Comparison of ENCODE assay signal across 13 cellular contexts in genomic region chr10:123558651-123559050, GRCh38.
DNase-seq lines count a peak whose midpoint lies in the region; ATAC-seq, FAIRE-seq and TF ChIP-seq lines count a peak whose summit lies in the region.
"Had no signal": no experiment of that assay in that cellular context is flagged by ENCODE, and none has a peak within 500 bp of the region (broad histone marks: within the 10 kb centered on the region; RNA-seq: fewer than 3 reads in every experiment).

No MANE protein-coding gene starts in this region.

- no peak overlapping the region for H3K4me3 ChIP-seq in KMS-11 (IDR thresholded peaks at IDR 0.05; ENCODE audit: insufficient read depth, low read depth, low read length)
- H3K4me3 ChIP-seq in GM12878, result no peak overlapping the region
- H3K4me3 ChIP-seq in suprapubic skin, result no peak overlapping the region
- H3K4me3 ChIP-seq in upper lobe of right lung, result no peak overlapping the region
- H3K4me3 ChIP-seq: SK-N-MC, transverse colon had no signal

- FAIRE-seq in GM12878 (lab: Jason Lieb, UNC), result no peak

- H3K4me2 ChIP-seq in KMS-11 (no peak overlapping the region), GM12878 (ENCODE audit: control insufficient read depth, insufficient read depth) (no peak overlapping the region)

- SMC1A ChIA-PET in GM12878 (lab: Charles Lee; ENCODE audit: uncharacterized antibody, unreplicated experiment), result interaction anchor here (0.7 to 2.2 kb wide), 11 partner anchors 35 to 536 kb away, joined by 3 to 10 read pairs (median 4); no protein-coding TSS in a partner anchor

- POLR2A ChIA-PET in GM12878 (lab: Charles Lee), result no interaction called here

- no peaks in the 10 kb centered on the region for H3K9me3 ChIP-seq in GM12878 (replicated peaks; ENCODE audit: control insufficient read depth, insufficient read depth, low read length)
- H3K9me3 ChIP-seq in suprapubic skin, result no peaks in the 10 kb centered on the region
- H3K9me3 ChIP-seq in upper lobe of right lung, result no peaks in the 10 kb centered on the region
- H3K9me3 ChIP-seq: BE2C, transverse colon had no signal

- 70% methylated on average over 17 of the region's 17 CpGs for WGBS in GM12878 (ENCODE audit: insufficient coverage, insufficient replicate concordance, low lambda C conversion rate, missing lambda C conversion rate)
- whole genome bisulfite sequencing in suprapubic skin, result 64% methylated on average over 13 of the region's 17 CpGs

- H3K9ac ChIP-seq in KMS-11 (no peak overlapping the region), GM12878 (ENCODE audit: control insufficient read depth, insufficient read depth, low read length) (no peak overlapping the region)

- intact Hi-C loops in GM12878 (cut with micrococcal nuclease; ENCODE audit: unreplicated experiment) (loop anchor here (1.0 to 2.0 kb wide), 3 partner anchors 334 to 515 kb away; no protein-coding TSS in a partner anchor), upper lobe of right lung (cut with DNase I) (no loop called here)

- no TSS peak for BruUV-seq in GM12878 (replicated peaks; lab: Mats Ljungman, UMichigan)

- H2AFZ ChIP-seq in KMS-11 (ENCODE audit: low read depth) (peak overlapping the region; percentile 35), GM12878 (ENCODE audit: control insufficient read depth, low read depth, low read length) (no peak overlapping the region)

- no peak for TF ChIP-seq EP300 in GM12878 (IDR thresholded peaks at IDR 0.05; ENCODE audit: borderline replicate concordance in 1 of 2, control insufficient read depth in 1 of 2, low read depth in 2 of 2, low read length in 2 of 2)
- TF ChIP-seq EP300 in suprapubic skin (IDR thresholded peaks at IDR 0.05), result no peak

- H4K20me1 ChIP-seq in KMS-11 (ENCODE audit: insufficient read depth), result no peaks in the 10 kb centered on the region
- H4K20me1 ChIP-seq in GM12878 (ENCODE audit: control insufficient read depth, insufficient read depth), result no peaks in the 10 kb centered on the region

- H3K27ac ChIP-seq in KMS-11 (no peak overlapping the region), GM12878 (ENCODE audit: control insufficient read depth, insufficient read depth) (peak overlapping the region; percentile 18; the same call in 1 of the 2 replicates), layer of hippocampus (ENCODE audit: low read depth, low read length) (peak overlapping the region; percentile 91), suprapubic skin (no peak overlapping the region), upper lobe of right lung (no peak overlapping the region)
- H3K27ac ChIP-seq: SK-N-MC, transverse colon had no signal

- TF ChIP-seq CTCF in KMS-11 (conservative IDR thresholded peaks at IDR 0.05; ENCODE audit: low read depth, low read length), result no peak
- TF ChIP-seq CTCF in GM12878 (IDR thresholded peaks at IDR 0.05 in 2 of 3, conservative IDR thresholded peaks at IDR 0.05 in 1 of 3; ENCODE audit: control insufficient read depth in 2 of 3, extremely low read depth in 1 of 3, insufficient read depth in 1 of 3, low read depth in 3 of 3, low read length in 3 of 3), result no peak
- no peak for TF ChIP-seq CTCF in suprapubic skin (IDR thresholded peaks at IDR 0.05)
- no peak for TF ChIP-seq CTCF in upper lobe of right lung (IDR thresholded peaks at IDR 0.05)

- DNase-seq in GM12878 (ENCODE audit: low read depth, low spot score), result no peak
- peak; percentile 50 to 52 for DNase-seq in suprapubic skin (ENCODE audit: low spot score in 2 of 2)
- DNase-seq in upper lobe of right lung, result no peak
- no peak for DNase-seq in NCI-H774 (lab: John Stamatoyannopoulos, UW)
- DNase-seq: NCI-H1694; NK-92 treated with Interleukin-12 subunit alpha and Interleukin-12 subunit beta, amount 100 ng/mL, for 24 hours had no signal

- CTCF ChIA-PET in GM12878 (lab: Yijun Ruan, JAX), result interaction anchor here (0.6 to 3.5 kb wide), 16 partner anchors 14 to 909 kb away, joined by 3 to 42 read pairs (median 3); partner anchors contain the start of gene BUB3

- RAD21 ChIA-PET in GM12878 (lab: Charles Lee; ENCODE audit: unreplicated experiment), result interaction anchor here (0.8 to 2.8 kb wide), 7 partner anchors 167 to 516 kb away, joined by 3 to 20 read pairs (median 5); partner anchors contain the start of gene BUB3

- ATAC-seq in GM12878 (no peak; the same call in 2 of the 3 replicates), upper lobe of right lung (no peak), GM21529 (IDR thresholded peaks at IDR 0.05; ENCODE audit: unreplicated experiment) (no peak), GM21381 (IDR thresholded peaks at IDR 0.05; ENCODE audit: unreplicated experiment) (no peak)

- no peaks in the 10 kb centered on the region for H3K79me2 ChIP-seq in KMS-11 (ENCODE audit: insufficient read depth, low read depth)
- no peaks in the 10 kb centered on the region for H3K79me2 ChIP-seq in GM12878 (ENCODE audit: control insufficient read depth, insufficient read depth, low read length)

- in situ Hi-C loops in GM12878 (cut with MboI), result no loop called here

- no peaks in the 10 kb centered on the region for H3K4me1 ChIP-seq in KMS-11 (ENCODE audit: low read depth, poor library complexity, severe bottlenecking)
- peaks cover 51% of the 10 kb centered on the region for H3K4me1 ChIP-seq in GM12878 (ENCODE audit: control insufficient read depth, insufficient read depth, low read length)
- peaks cover 3% of the 10 kb centered on the region for H3K4me1 ChIP-seq in suprapubic skin
- no peaks in the 10 kb centered on the region for H3K4me1 ChIP-seq in upper lobe of right lung
- H3K4me1 ChIP-seq: BE2C, transverse colon had no signal

- H3K36me3 ChIP-seq in KMS-11 (ENCODE audit: insufficient read depth) (no peaks in the 10 kb centered on the region), GM12878 (ENCODE audit: control insufficient read depth in 2 of 2, insufficient read depth in 2 of 2, low read length in 1 of 2) (no peaks in the 10 kb centered on the region), suprapubic skin (no peaks in the 10 kb centered on the region), upper lobe of right lung (no peaks in the 10 kb centered on the region)
- H3K36me3 ChIP-seq: BE2C, transverse colon had no signal

- TF ChIP-seq POLR2A in GM12878 (IDR thresholded peaks at IDR 0.05; ENCODE audit: low read depth, low read length), result no peak
- TF ChIP-seq POLR2A in suprapubic skin (IDR thresholded peaks at IDR 0.05), result no peak

- TF ChIP-seq RAD21 in GM12878 (IDR thresholded peaks at IDR 0.05; ENCODE audit: insufficient read depth, low read depth, low read length), result no peak

- H3K27me3 ChIP-seq in KMS-11 (ENCODE audit: insufficient read depth, low read depth) (no peaks in the 10 kb centered on the region), GM12878 (replicated peaks in 1 of 2; ENCODE audit: control insufficient read depth in 2 of 2, insufficient read depth in 2 of 2, low read length in 1 of 2) (no peaks in the 10 kb centered on the region; a peak in 1 of 4 replicates), layer of hippocampus (ENCODE audit: control insufficient read depth, insufficient read depth, low read length) (no peaks in the 10 kb centered on the region), suprapubic skin (peaks cover 36% of the 10 kb centered on the region), upper lobe of right lung (peaks cover 13% of the 10 kb centered on the region)
- H3K27me3 ChIP-seq: transverse colon had no signal

TF ChIP-seq in GM12878, 131 proteins besides CTCF, POLR2A, EP300 and RAD21 (continues in another document):
- TF ChIP-seq IRF4 (IDR thresholded peaks at IDR 0.05; ENCODE audit: low read depth, low read length), result no peak
- no peak for TF ChIP-seq CEBPB (IDR thresholded peaks at IDR 0.05; ENCODE audit: borderline replicate concordance in 1 of 2, low read depth in 2 of 2, low read length in 2 of 2)
- no peak for TF ChIP-seq TCF3 (IDR thresholded peaks at IDR 0.05; ENCODE audit: borderline replicate concordance, insufficient read depth, low read depth, low read length)
- TF ChIP-seq RELA (IDR thresholded peaks at IDR 0.05; ENCODE audit: borderline replicate concordance, partially characterized antibody), result no peak
- no peak for TF ChIP-seq ZBTB33 (IDR thresholded peaks at IDR 0.05)
- no peak for TF ChIP-seq BACH1 (IDR thresholded peaks at IDR 0.05; ENCODE audit: borderline replicate concordance)
- no peak for TF ChIP-seq NR2C1 (IDR thresholded peaks at IDR 0.05)
- no peak for TF ChIP-seq PAX5 (IDR thresholded peaks at IDR 0.05; ENCODE audit: borderline replicate concordance, low read depth, low read length)
- TF ChIP-seq ESRRA (IDR thresholded peaks at IDR 0.05; ENCODE audit: low read length), result no peak
- TF ChIP-seq PAX8 (IDR thresholded peaks at IDR 0.05), result no peak
- TF ChIP-seq MXI1 (IDR thresholded peaks at IDR 0.05; ENCODE audit: low read depth, low read length), result no peak
- TF ChIP-seq SMAD5 (IDR thresholded peaks at IDR 0.05; ENCODE audit: low read depth), result no peak
- TF ChIP-seq SUZ12 (IDR thresholded peaks at IDR 0.05; ENCODE audit: unreplicated experiment), result no peak
- TF ChIP-seq HSF1 (IDR thresholded peaks at IDR 0.05; ENCODE audit: low read depth, low read length), result no peak

Comparison
In these comparisons a context has a peak if more than half of its experiments do, and no peak if none do; other contexts are left out.
1. H3K27ac ChIP-seq: peak in GM12878 (single experiment) and layer of hippocampus (single experiment); none in KMS-11 (single experiment), suprapubic skin (single experiment) and upper lobe of right lung (single experiment).
2. DNase-seq: peak in suprapubic skin (2 of 2); none in GM12878 (single experiment), upper lobe of right lung (single experiment) and NCI-H774 (single experiment).